Comparison of ENCODE assay signal across 17 cellular contexts in the genomic region with DNA sequence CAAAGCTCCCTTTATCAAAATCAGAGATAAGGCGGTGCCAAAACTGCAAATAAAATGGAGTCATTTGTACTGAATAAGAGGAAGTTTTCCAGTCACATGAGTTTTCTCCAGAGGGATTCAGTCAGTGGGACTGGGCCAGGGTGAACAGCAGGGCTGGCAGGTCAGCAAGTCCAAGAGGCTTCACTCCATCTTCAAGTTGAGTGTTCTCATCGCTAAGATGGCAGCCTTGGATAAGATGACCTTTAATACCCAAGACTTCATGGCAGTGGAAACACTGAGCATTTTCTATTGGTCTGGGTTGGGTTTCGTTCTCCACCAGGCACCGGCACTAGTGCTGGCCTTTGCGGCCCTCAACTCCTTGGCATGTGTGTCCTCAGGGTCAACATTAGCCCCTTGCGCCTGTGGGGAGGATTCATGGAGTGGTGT. TPM values are rescaled to one million over a fixed set of nuclear protein-coding genes. Genes with fewer than 3 reads are reported as not detected.
"Had no signal": no experiment of that assay in that cellular context is flagged by ENCODE, and none has a peak within 500 bp of the region (broad histone marks: within the 10 kb centered on the region; RNA-seq: fewer than 3 reads in every experiment).

No MANE protein-coding gene starts in this region.

- H3K27ac ChIP-seq: cardiac muscle cell, neural progenitor cell, ovary had no signal

- H3K36me3 ChIP-seq: cardiac muscle cell, neural progenitor cell, ovary had no signal

- H3K9me3 ChIP-seq: ovary had no signal

- ATAC-seq: activated CD4-positive, CD25-positive, alpha-beta regulatory T cell treated with anti-CD3 and anti-CD28 coated beads, Interleukin-2, amount 50 U/mL, for 24 hours had no signal

- H3K27me3 ChIP-seq: neural progenitor cell, ovary had no signal

- H3K4me3 ChIP-seq: cardiac muscle cell, lung, neural progenitor cell, ovary had no signal

- DNase-seq: activated CD4-positive, alpha-beta T cell treated with anti-CD3 and anti-CD28 coated beads, Interleukin-2, amount 50 U/mL, for 1 hour; activated CD8-positive, alpha-beta memory T cell treated with anti-CD3 and anti-CD28 coated beads for 24 hours; activated naive CD8-positive, alpha-beta T cell treated with anti-CD3 and anti-CD28 coated beads for 36 hours; anterior cingulate cortex; kidney glomerular epithelial cell; naive B cell; ovary; stimulated activated CD4-positive, alpha-beta T cell treated with anti-CD3 and anti-CD28 coated beads, Interleukin-2, amount 100 ng/mL, for 48 hours; stimulated activated naive CD4-positive, alpha-beta T cell; substantia nigra had no signal

- H3K4me1 ChIP-seq: neural progenitor cell had no signal

RNA-seq across cellular contexts. Expression of a gene that starts 48.8 kb away (rescaled TPM):
- total RNA-seq: activated naive CD8-positive, alpha-beta T cell treated with anti-CD3 and anti-CD28 coated beads for 36 hours; activated T-helper 1 cell treated with anti-CD3 and anti-CD28 coated beads, Interleukin-12 subunit alpha, Interleukin-12 subunit beta, Interleukin-2, Interleukin-4 antibody, amounts not matched to agents 30 ng/mL and 10 ng/mL and 1 ng/mL, durations not matched to agents 14 hours and 24 hours and 36 hours; cardiac muscle cell; fibroblast of villous mesenchyme had no signal
- polyA plus RNA-seq: cardiac muscle cell, esophagus had no signal
